8 cellular contexts compared by ENCODE assay signal in genomic region chrX:103586314-103586646, GRCh38. TPM values are rescaled to one million over a fixed set of nuclear protein-coding genes. Genes with fewer than 3 reads are reported as not detected.
DNase-seq lines count a peak whose midpoint lies in the region; ATAC-seq, FAIRE-seq and TF ChIP-seq lines count a peak whose summit lies in the region.

No MANE protein-coding gene starts in this region.

- H3K27me3 Mint-ChIP-seq in dendritic cell treated with granulocyte-macrophage colony-stimulating factor and Interleukin-4, amounts not matched to agents 40 ng/mL and 50 ng/mL, for 4 days = peaks cover 8% of the 10 kb centered on the region

- H3K9ac ChIP-seq in MM.1S (ENCODE audit: low read length) (no peak overlapping the region), mesendoderm (ENCODE audit: low read length) (peak overlapping the region; percentile 86)

- H3K36me3 ChIP-seq in MM.1S (replicated peaks; ENCODE audit: insufficient read depth, low read length) (no peaks in the 10 kb centered on the region), mesendoderm (ENCODE audit: control insufficient read depth, insufficient read depth, low read length) (no peaks in the 10 kb centered on the region)

- no peaks in the 10 kb centered on the region for H3K27me3 ChIP-seq in MM.1S (replicated peaks; ENCODE audit: insufficient read depth, low read length)
- no peaks in the 10 kb centered on the region for H3K27me3 ChIP-seq in mesendoderm (ENCODE audit: insufficient read depth, low read length, poor library complexity)

- H3K56ac ChIP-seq in mesendoderm (ENCODE audit: low read length) = peak overlapping the region; percentile 89

- H3K27ac ChIP-seq in MM.1S (ENCODE audit: low read length) = no peak overlapping the region
- no peak overlapping the region for H3K27ac ChIP-seq in mesendoderm (ENCODE audit: low read depth, low read length)

- WGBS in mesendoderm (ENCODE audit: extremely low coverage, insufficient coverage, low lambda C conversion rate) = no CpG with 5 or more reads among the region's 5 CpGs

- no peak overlapping the region for H3K18ac ChIP-seq in mesendoderm (ENCODE audit: low read length)

- H3K36me3 Mint-ChIP-seq in dendritic cell treated with granulocyte-macrophage colony-stimulating factor and Interleukin-4, amounts not matched to agents 40 ng/mL and 50 ng/mL, for 4 days (ENCODE audit: low read depth) = peaks cover 14% of the 10 kb centered on the region

- H3K4me3 Mint-ChIP-seq in dendritic cell treated with granulocyte-macrophage colony-stimulating factor and Interleukin-4, amounts not matched to agents 40 ng/mL and 50 ng/mL, for 4 days = peak overlapping the region; percentile 85

- peaks cover 15% of the 10 kb centered on the region for H3K4me1 Mint-ChIP-seq in dendritic cell treated with granulocyte-macrophage colony-stimulating factor and Interleukin-4, amounts not matched to agents 40 ng/mL and 50 ng/mL, for 4 days (ENCODE audit: low read depth)

- H3K4me2 ChIP-seq in MM.1S (ENCODE audit: low read depth, low read length) (peak overlapping the region; percentile 47; the same call in 1 of the 2 replicates), mesendoderm (ENCODE audit: low read length) (peak overlapping the region; percentile 29)

- H3K9me3 ChIP-seq in MM.1S (replicated peaks; ENCODE audit: insufficient read depth, low read length) = no peaks in the 10 kb centered on the region

- intact Hi-C loops in dendritic cell treated with granulocyte-macrophage colony-stimulating factor and Interleukin-4, amounts not matched to agents 40 ng/mL and 50 ng/mL, for 4 days (cut with micrococcal nuclease) = no loop called here

- H2BK5ac ChIP-seq in mesendoderm (ENCODE audit: low read length) = no peak overlapping the region

- peak overlapping the region; percentile 74; the same call in 1 of the 2 replicates for H2AFZ ChIP-seq in MM.1S (ENCODE audit: low read length)

- ATAC-seq in GM19438 (IDR thresholded peaks at IDR 0.05; ENCODE audit: low read depth, unreplicated experiment) = peak; percentile 3

- no peaks in the 10 kb centered on the region for H4K20me1 ChIP-seq in MM.1S (ENCODE audit: insufficient read depth, low read length)

- no peaks in the 10 kb centered on the region for H3K4me1 ChIP-seq in MM.1S (ENCODE audit: low read length)
- H3K4me1 ChIP-seq in mesendoderm (ENCODE audit: control insufficient read depth, low read depth, low read length) = no peaks in the 10 kb centered on the region

- no peak overlapping the region for H3K4ac ChIP-seq in mesendoderm (ENCODE audit: low read depth, low read length)

- peak overlapping the region; percentile 79 for H3K4me3 ChIP-seq in MM.1S (ENCODE audit: low read length)
- peak overlapping the region; percentile 67 for H3K4me3 ChIP-seq in mesendoderm (ENCODE audit: low read length)

- no peak overlapping the region for H2AK5ac ChIP-seq in mesendoderm (ENCODE audit: low read length)

- no peaks in the 10 kb centered on the region for H3F3A ChIP-seq in MM.1S (ENCODE audit: insufficient read depth, low read length)

- no peak overlapping the region for H4K8ac ChIP-seq in mesendoderm (ENCODE audit: low read depth, low read length)

- H3K79me2 ChIP-seq in MM.1S (ENCODE audit: low read length) (peaks cover 4% of the 10 kb centered on the region; the same call in 1 of the 2 replicates), mesendoderm (ENCODE audit: control insufficient read depth, insufficient read depth, low read length) (no peaks in the 10 kb centered on the region)

- FAIRE-seq in D721Med (lab: Jason Lieb, UNC) = no peak

- no peak overlapping the region for H2BK15ac ChIP-seq in mesendoderm (replicated peaks; ENCODE audit: low read depth)

- H3K9me3 Mint-ChIP-seq in dendritic cell treated with granulocyte-macrophage colony-stimulating factor and Interleukin-4, amounts not matched to agents 40 ng/mL and 50 ng/mL, for 4 days = no peaks in the 10 kb centered on the region

- H3K79me1 ChIP-seq in mesendoderm (ENCODE audit: low read length) = no peaks in the 10 kb centered on the region

- no peak overlapping the region for H4K5ac ChIP-seq in mesendoderm (ENCODE audit: low read length)

- H3K23ac ChIP-seq in mesendoderm (ENCODE audit: low read length) = no peak overlapping the region

- no peaks in the 10 kb centered on the region for H3K9me2 ChIP-seq in MM.1S (replicated peaks; ENCODE audit: insufficient read depth, low read length)

- no peak for DNase-seq in MM.1S
- DNase-seq in mesendoderm = no peak
- DNase-seq in DMS153 treated with DMSO at 0.1 percent for 48 hours (lab: John Stamatoyannopoulos, UW; ENCODE audit: unreplicated experiment) = no peak
- DNase-seq in NCI-H1105 (lab: John Stamatoyannopoulos, UW) = no peak
- no peak for DNase-seq in stimulated activated CD8-positive, alpha-beta memory T cell treated with anti-CD3 and anti-CD28 coated beads, Interleukin-4, amount 100 ng/mL, for 48 hours
- DNase-seq in D721Med (ENCODE audit: insufficient read length, low spot score) = no peak

- no peak overlapping the region for H2BK120ac ChIP-seq in mesendoderm (ENCODE audit: low read depth, low read length)

- H3K27ac Mint-ChIP-seq in dendritic cell treated with granulocyte-macrophage colony-stimulating factor and Interleukin-4, amounts not matched to agents 40 ng/mL and 50 ng/mL, for 4 days = peak overlapping the region; percentile 87

- TF ChIP-seq CTCF in MM.1S (IDR thresholded peaks at IDR 0.05; ENCODE audit: low read length) (no peak), D721Med (IDR thresholded peaks at IDR 0.05; ENCODE audit: insufficient read depth, missing control alignments) (no peak)

RNA-seq across cellular contexts. Expression of gene TCEAL4, which starts 1.0 kb away (rescaled TPM):
- 100 TPM for polyA plus RNA-seq in mesendoderm (2013, experiment 1 of 2)
- 101 TPM for polyA plus RNA-seq in mesendoderm (2013, experiment 2 of 2)

RNA-seq across cellular contexts. Expression of gene TCEAL3, which starts 21.5 kb away (rescaled TPM):
- 10.2 TPM for polyA plus RNA-seq in mesendoderm (2013, experiment 1 of 2)
- polyA plus RNA-seq in mesendoderm (2013, experiment 2 of 2) = 11.5 TPM

RNA-seq across cellular contexts. Expression of gene TCEAL1, which starts 42.5 kb away (rescaled TPM):
- polyA plus RNA-seq in mesendoderm (2013, experiment 1 of 2) = 4.3 TPM
- polyA plus RNA-seq in mesendoderm (2013, experiment 2 of 2) = 4.4 TPM
